ENCODE assay signal across 9 cellular contexts in the genomic region with DNA sequence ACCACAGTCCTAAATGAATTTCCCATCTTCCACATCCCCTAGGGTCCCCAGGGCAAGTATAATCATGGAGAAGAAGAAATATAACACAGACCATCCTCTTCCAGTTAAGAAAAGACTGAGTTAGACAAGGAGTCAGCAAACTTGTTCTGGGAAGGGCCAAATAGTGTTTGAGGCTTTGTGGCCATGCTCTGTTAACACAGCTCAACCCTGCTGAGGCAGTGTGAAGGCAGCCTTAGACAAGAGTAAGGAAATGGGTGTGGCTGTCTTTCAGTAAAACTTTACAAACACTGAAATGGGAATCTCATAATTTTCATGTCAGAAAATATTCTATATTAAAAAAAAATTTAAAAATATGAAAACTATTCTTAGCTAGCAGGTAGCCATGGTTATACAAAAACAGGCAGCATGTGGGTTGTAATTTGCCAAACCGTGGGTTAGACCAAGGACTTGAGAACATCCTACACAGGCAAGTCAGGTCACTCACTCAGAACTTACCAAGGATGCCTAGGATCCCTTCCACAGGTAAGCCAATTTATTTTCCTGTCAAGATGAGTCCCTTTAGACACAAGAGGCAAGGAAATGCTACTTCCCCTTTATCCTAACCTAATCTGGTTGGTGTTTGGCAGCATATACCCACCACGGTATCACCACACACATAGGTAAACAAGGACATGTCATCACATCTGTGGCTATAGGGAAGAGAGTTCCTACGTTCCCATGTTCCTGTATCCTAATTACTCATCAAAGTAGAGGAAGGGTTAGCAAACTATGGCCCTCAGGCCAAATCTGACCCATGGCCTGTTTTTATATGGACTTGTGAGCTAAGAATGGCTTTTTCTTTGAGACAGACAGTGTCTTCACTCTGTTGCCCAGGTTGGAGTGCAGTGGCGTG. TPM values are rescaled to one million over a fixed set of nuclear protein-coding genes. Genes with fewer than 3 reads are reported as not detected.
DNase-seq lines count a peak whose midpoint lies in the region; ATAC-seq and TF ChIP-seq lines count a peak whose summit lies in the region.
"Had no signal": no experiment of that assay in that cellular context is flagged by ENCODE, and none has a peak within 500 bp of the region (broad histone marks: within the 10 kb centered on the region; RNA-seq: fewer than 3 reads in every experiment).

No MANE protein-coding gene starts in this region.

- intact Hi-C loops in mammary epithelial cell (cut with micrococcal nuclease) = no loop called here

- H3K36me3 ChIP-seq in mammary epithelial cell (ENCODE audit: insufficient read depth, low read length) = peaks cover 13% of the 10 kb centered on the region

- BruUV-seq in mammary epithelial cell (replicated peaks; lab: Mats Ljungman, UMichigan) = no TSS peak

- H3K4me3 Mint-ChIP-seq in T-helper 1 cell treated with Interleukin-12 subunit alpha and Interleukin-12 subunit beta and Interleukin-4 antibody, amounts not matched to agents 30 μg/mL and 1 μg/mL, for 36 hours = no peak overlapping the region
- no peak overlapping the region for H3K4me3 Mint-ChIP-seq in progenitor cell of endocrine pancreas (ENCODE audit: low read depth)

- H3K9ac ChIP-seq in mammary epithelial cell (ENCODE audit: insufficient read depth, low read length) = no peak overlapping the region

- DNase-seq in T-helper 1 cell (no peak), OCI-M1 (lab: John Stamatoyannopoulos, UW) (peak; percentile 11), mammary epithelial cell (peak; percentile 31), progenitor cell of endocrine pancreas (ENCODE audit: low spot score, unreplicated experiment) (no peak), RPMI8226 (no peak), retina (no peak)
- DNase-seq: NCI-H1048 had no signal

- no peaks in the 10 kb centered on the region for H3K27me3 Mint-ChIP-seq in T-helper 1 cell treated with Interleukin-12 subunit alpha and Interleukin-12 subunit beta and Interleukin-4 antibody, amounts not matched to agents 30 μg/mL and 1 μg/mL, for 36 hours (ENCODE audit: low read depth)
- H3K27me3 Mint-ChIP-seq in progenitor cell of endocrine pancreas = no peaks in the 10 kb centered on the region

- dilution Hi-C loops in mammary epithelial cell (cut with HindIII; ENCODE audit: low sequenced_read_pairs) = no loop called here

- H3K4me1 ChIP-seq in mammary epithelial cell (ENCODE audit: insufficient read depth, low read length) = peaks cover 3% of the 10 kb centered on the region

- no peaks in the 10 kb centered on the region for H3K9me3 ChIP-seq in mammary epithelial cell (replicated peaks; ENCODE audit: insufficient read depth, low read length)

- no peak overlapping the region for H3K4me3 ChIP-seq in mammary epithelial cell (replicated peaks in 1 of 3; ENCODE audit: insufficient read depth in 1 of 3, low read depth in 2 of 3, low read length in 3 of 3)

- H3K27ac ChIP-seq in mammary epithelial cell (ENCODE audit: insufficient read depth, low read depth, low read length) = no peak overlapping the region

- no peak overlapping the region for H3K4me2 ChIP-seq in mammary epithelial cell (ENCODE audit: insufficient read depth, low read depth, low read length)

- no peak overlapping the region for H2AFZ ChIP-seq in mammary epithelial cell (ENCODE audit: low read depth, low read length)

- WGBS in mammary epithelial cell (ENCODE audit: low coverage, missing lambda C conversion rate) = 84% methylated on average over 4 of the region's 4 CpGs

- TF ChIP-seq CTCF in mammary epithelial cell (conservative IDR thresholded peaks at IDR 0.05 in 1 of 2, IDR thresholded peaks at IDR 0.05 in 1 of 2; ENCODE audit: extremely low read depth in 1 of 2, insufficient read depth in 1 of 2, low read depth in 1 of 2, low read length in 2 of 2) (no peak), progenitor cell of endocrine pancreas (IDR thresholded peaks at IDR 0.05; ENCODE audit: unreplicated experiment) (no peak)

- H4K20me1 ChIP-seq in mammary epithelial cell (ENCODE audit: insufficient read depth, low read length) = no peaks in the 10 kb centered on the region

- CTCF ChIA-PET in mammary epithelial cell (lab: Charles Lee; ENCODE audit: low non-redundant PET) = no interaction called here

- no peak for ATAC-seq in GM18907 (IDR thresholded peaks at IDR 0.05; ENCODE audit: unreplicated experiment)

- H3K4me1 Mint-ChIP-seq in T-helper 1 cell treated with Interleukin-12 subunit alpha and Interleukin-12 subunit beta and Interleukin-4 antibody, amounts not matched to agents 30 μg/mL and 1 μg/mL, for 36 hours (ENCODE audit: low read depth) = peaks cover 16% of the 10 kb centered on the region
- no peaks in the 10 kb centered on the region for H3K4me1 Mint-ChIP-seq in progenitor cell of endocrine pancreas (ENCODE audit: low read depth)

- peaks cover 21% of the 10 kb centered on the region for H3K36me3 Mint-ChIP-seq in T-helper 1 cell treated with Interleukin-12 subunit alpha and Interleukin-12 subunit beta and Interleukin-4 antibody, amounts not matched to agents 30 μg/mL and 1 μg/mL, for 36 hours (ENCODE audit: low read depth)
- peaks cover 8% of the 10 kb centered on the region for H3K36me3 Mint-ChIP-seq in progenitor cell of endocrine pancreas (ENCODE audit: insufficient read depth)

- peak overlapping the region; percentile 52 for H3K27ac Mint-ChIP-seq in T-helper 1 cell treated with Interleukin-12 subunit alpha and Interleukin-12 subunit beta and Interleukin-4 antibody, amounts not matched to agents 30 μg/mL and 1 μg/mL, for 36 hours
- peak overlapping the region; percentile 33 for H3K27ac Mint-ChIP-seq in progenitor cell of endocrine pancreas

- H3K9me3 Mint-ChIP-seq in T-helper 1 cell treated with Interleukin-12 subunit alpha and Interleukin-12 subunit beta and Interleukin-4 antibody, amounts not matched to agents 30 μg/mL and 1 μg/mL, for 36 hours = no peaks in the 10 kb centered on the region
- no peaks in the 10 kb centered on the region for H3K9me3 Mint-ChIP-seq in progenitor cell of endocrine pancreas (ENCODE audit: low read depth)

- no peaks in the 10 kb centered on the region for H3K27me3 ChIP-seq in mammary epithelial cell (ENCODE audit: insufficient read depth, low read length)

- in situ Hi-C loops in mammary epithelial cell (cut with MboI; ENCODE audit: low sequenced_read_pairs in 2 of 2) = no loop called here

- no peaks in the 10 kb centered on the region for H3K79me2 ChIP-seq in mammary epithelial cell (ENCODE audit: insufficient read depth, low read length)

RNA-seq across cellular contexts. Expression of a gene that starts 31.9 kb away (rescaled TPM):
- total RNA-seq in mammary epithelial cell = 10 to 100 TPM in 1 of 2 donors, 1 to 10 TPM in 1; 2.7 to 13.3 TPM
- polyA plus RNA-seq in mammary epithelial cell = 19.2 TPM
- 35.2 TPM for polyA minus RNA-seq in mammary epithelial cell
- 10.0 and 13.6 TPM in 2 replicates for total RNA-seq in progenitor cell of endocrine pancreas

Comparison
In these comparisons a context has a peak if more than half of its experiments do, and no peak if none do; other contexts are left out.
1. DNase-seq: peak in OCI-M1 (single experiment) and mammary epithelial cell (single experiment); none in T-helper 1 cell (0 of 5), progenitor cell of endocrine pancreas (single experiment), RPMI8226 (single experiment) and retina (single experiment).